Comparison of ENCODE assay signal across 1 cellular context in the genomic region with DNA sequence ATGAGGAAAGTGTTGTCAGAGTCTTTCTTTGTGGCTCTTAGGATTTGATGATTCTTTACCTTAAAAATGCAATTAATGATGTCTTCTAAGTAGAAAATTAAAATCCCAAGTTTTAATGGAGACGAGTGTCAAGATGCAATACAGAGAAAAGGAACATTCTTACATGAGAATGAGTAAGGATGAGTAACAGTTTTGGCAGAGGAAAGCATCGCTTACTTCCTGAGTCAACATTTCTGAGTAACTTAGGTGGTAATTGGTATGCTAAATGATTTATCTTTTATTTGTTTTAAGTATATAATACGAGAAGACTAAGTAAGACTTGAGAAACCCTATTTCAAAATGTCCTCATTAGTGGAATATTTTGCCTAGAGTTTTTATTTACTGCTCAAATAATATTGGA.
A peak's percentile ranks its signal among the peaks of the same experiment; 100 is the strongest.
TF ChIP-seq lines count a peak whose summit lies in the region.

No MANE protein-coding gene starts in this region.

TF ChIP-seq in HCT116, 20 proteins besides CTCF, POLR2A, EP300 and RAD21 (continued from another document):
- TF ChIP-seq ZBTB33 (IDR thresholded peaks at IDR 0.05; ENCODE audit: extremely low read depth, insufficient replicate concordance, low read length) (no peak), CEBPB (IDR thresholded peaks at IDR 0.05; ENCODE audit: low read depth) (peak; percentile 87), EGR1 (IDR thresholded peaks at IDR 0.05; ENCODE audit: low read depth) (peak; percentile 17; the same call in 1 of the 2 replicates), SP1 (IDR thresholded peaks at IDR 0.05; ENCODE audit: low read depth) (peak; percentile 91), TCF7L2 (IDR thresholded peaks at IDR 0.05; ENCODE audit: borderline replicate concordance, extremely low read depth, insufficient read depth, insufficient read length) (no peak)
